Comparison of ENCODE assay signal across 19 cellular contexts in the genomic region with DNA sequence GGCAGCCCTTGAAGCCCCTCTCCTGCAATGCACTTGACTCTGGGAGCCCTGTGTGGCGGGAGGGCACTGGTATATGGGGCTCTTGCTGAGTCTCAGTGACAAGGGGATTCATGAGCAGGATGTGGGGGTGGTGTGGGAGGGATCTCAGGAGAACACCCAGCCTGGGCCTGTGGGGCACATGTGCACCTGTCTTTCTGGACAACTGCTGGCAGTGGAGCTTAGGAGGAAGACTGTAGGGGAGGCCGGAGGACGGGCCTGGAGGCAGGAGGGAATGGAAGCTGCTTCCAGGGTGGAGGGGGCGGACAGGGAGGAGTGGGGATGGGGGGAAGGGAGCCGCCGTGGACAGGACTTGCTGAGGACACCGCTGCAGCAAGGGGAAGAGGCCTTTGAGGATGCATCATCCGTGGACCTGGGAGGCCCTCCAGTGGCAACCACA. TPM values are rescaled to one million over a fixed set of nuclear protein-coding genes. Genes with fewer than 3 reads are reported as not detected.
DNase-seq lines count a peak whose midpoint lies in the region; ATAC-seq, FAIRE-seq and TF ChIP-seq lines count a peak whose summit lies in the region.
"Had no signal": no experiment of that assay in that cellular context is flagged by ENCODE, and none has a peak within 500 bp of the region (broad histone marks: within the 10 kb centered on the region; RNA-seq: fewer than 3 reads in every experiment).

No MANE protein-coding gene starts in this region.

- no peaks in the 10 kb centered on the region for H3K36me3 Mint-ChIP-seq in natural killer cell treated with Interleukin-12 subunit alpha and Interleukin-12 subunit beta and Interleukin-15 and Interleukin-18, amount 100 ng/mL, for 72 hours
- no peaks in the 10 kb centered on the region for H3K36me3 Mint-ChIP-seq in natural killer cell
- H3K36me3 Mint-ChIP-seq in osteocyte (ENCODE audit: unreplicated experiment), result no peaks in the 10 kb centered on the region
- H3K36me3 Mint-ChIP-seq: CD14-positive monocyte, IgD-negative memory B cell had no signal

- ATAC-seq in natural killer cell treated with Interleukin-12 subunit alpha and Interleukin-12 subunit beta and Interleukin-15 and Interleukin-18, amount 100 ng/mL, for 72 hours, result no peak
- ATAC-seq in natural killer cell (no peak), HG02610 (IDR thresholded peaks at IDR 0.05; ENCODE audit: unreplicated experiment) (no peak)
- ATAC-seq: GM23338 had no signal

- H3K27ac Mint-ChIP-seq in natural killer cell treated with Interleukin-12 subunit alpha and Interleukin-12 subunit beta and Interleukin-15 and Interleukin-18, amount 100 ng/mL, for 72 hours, result no peak overlapping the region
- H3K27ac Mint-ChIP-seq in natural killer cell (no peak overlapping the region), osteocyte (ENCODE audit: unreplicated experiment) (no peak overlapping the region)
- H3K27ac Mint-ChIP-seq: GM23338, HFFc6, IgD-negative memory B cell had no signal

- no peaks in the 10 kb centered on the region for H3K27me3 Mint-ChIP-seq in natural killer cell treated with Interleukin-12 subunit alpha and Interleukin-12 subunit beta and Interleukin-15 and Interleukin-18, amount 100 ng/mL, for 72 hours
- H3K27me3 Mint-ChIP-seq in natural killer cell (ENCODE audit: low read depth in 2 of 2) (no peaks in the 10 kb centered on the region), osteocyte (ENCODE audit: unreplicated experiment) (no peaks in the 10 kb centered on the region)
- H3K27me3 Mint-ChIP-seq: IgD-negative memory B cell had no signal

- intact Hi-C loops in natural killer cell (cut with micrococcal nuclease), result no loop called here

- TF ChIP-seq CTCF in natural killer cell (IDR thresholded peaks at IDR 0.05), result no peak
- no peak for TF ChIP-seq CTCF in osteocyte (IDR thresholded peaks at IDR 0.05)

- DNase-seq in natural killer cell treated with Interleukin-12 subunit alpha and Interleukin-12 subunit beta and Interleukin-15 and Interleukin-18, amount 100 ng/mL, for 72 hours (ENCODE audit: low spot score), result peak; percentile 13
- DNase-seq in natural killer cell (no peak), islet precursor cell (peak; percentile 41), osteocyte (ENCODE audit: extremely low spot score, unreplicated experiment) (peak; percentile 59), H54 (ENCODE audit: insufficient read length, low spot score) (no peak), urothelium cell line (ENCODE audit: low spot score) (no peak)
- DNase-seq: ACHN, AML-193, DMS 273 treated with DMSO at 0.1 percent for 48 hours, HFFc6, NCI-H187, NCI-H345, NCI-H526 treated with DMSO at 0.1 percent for 48 hours, SHP77 treated with DMSO at 0.1 percent for 48 hours had no signal

- FAIRE-seq in H54 (lab: Jason Lieb, UNC) (no peak), urothelium cell line (lab: Jason Lieb, UNC) (no peak)
- FAIRE-seq: GM12892 had no signal

- H3K4me1 Mint-ChIP-seq in natural killer cell treated with Interleukin-12 subunit alpha and Interleukin-12 subunit beta and Interleukin-15 and Interleukin-18, amount 100 ng/mL, for 72 hours (ENCODE audit: low read depth in 2 of 2), result peaks cover 0 to 4% of the 10 kb centered on the region in 2 donors
- H3K4me1 Mint-ChIP-seq in natural killer cell, result no peaks in the 10 kb centered on the region
- no peaks in the 10 kb centered on the region for H3K4me1 Mint-ChIP-seq in osteocyte (ENCODE audit: unreplicated experiment)
- H3K4me1 Mint-ChIP-seq: CD14-positive monocyte, GM23338, IgD-negative memory B cell had no signal

- TF ChIP-seq POLR2A in H54 (IDR thresholded peaks at IDR 0.05; ENCODE audit: low read depth, low read length), result no peak

- no peak overlapping the region for H3K4me3 Mint-ChIP-seq in natural killer cell treated with Interleukin-12 subunit alpha and Interleukin-12 subunit beta and Interleukin-15 and Interleukin-18, amount 100 ng/mL, for 72 hours
- H3K4me3 Mint-ChIP-seq in natural killer cell, result no peak overlapping the region
- H3K4me3 Mint-ChIP-seq in osteocyte (ENCODE audit: unreplicated experiment), result no peak overlapping the region
- H3K4me3 Mint-ChIP-seq: CD14-positive monocyte, GM23338, HFFc6, IgD-negative memory B cell had no signal

- H3K9me3 Mint-ChIP-seq in natural killer cell treated with Interleukin-12 subunit alpha and Interleukin-12 subunit beta and Interleukin-15 and Interleukin-18, amount 100 ng/mL, for 72 hours, result no peaks in the 10 kb centered on the region
- H3K9me3 Mint-ChIP-seq in natural killer cell (no peaks in the 10 kb centered on the region), osteocyte (ENCODE audit: unreplicated experiment) (no peaks in the 10 kb centered on the region)
- H3K9me3 Mint-ChIP-seq: GM23338, HFFc6, IgD-negative memory B cell had no signal

RNA-seq across cellular contexts. Expression of a gene that starts 10.8 kb away (rescaled TPM):
- 100 to 1,000 TPM; 114 to 161 TPM for total RNA-seq in natural killer cell treated with Interleukin-12 subunit alpha and Interleukin-12 subunit beta and Interleukin-15 and Interleukin-18, amount 100 ng/mL, for 72 hours
- 100 to 1,000 TPM; 146 to 174 (median 167) TPM for total RNA-seq in natural killer cell
- 34.6 and 39.9 TPM in 2 replicates for total RNA-seq in osteocyte

RNA-seq across cellular contexts. Expression of a gene that starts 28.6 kb away (rescaled TPM):
- 100 to 1,000 TPM in 1 of 2 donors, 10 to 100 TPM in 1; 68.3 to 113 TPM for total RNA-seq in natural killer cell treated with Interleukin-12 subunit alpha and Interleukin-12 subunit beta and Interleukin-15 and Interleukin-18, amount 100 ng/mL, for 72 hours
- total RNA-seq in natural killer cell (10 to 100 TPM; 33.6 to 44.2 (median 38.4) TPM), osteocyte (60.4 and 66.6 TPM in 2 replicates)

RNA-seq across cellular contexts. Expression of a gene that starts 54.0 kb away (rescaled TPM):
- total RNA-seq in natural killer cell treated with Interleukin-12 subunit alpha and Interleukin-12 subunit beta and Interleukin-15 and Interleukin-18, amount 100 ng/mL, for 72 hours, result 10 to 100 TPM; 91.2 to 93.3 TPM
- total RNA-seq in natural killer cell (10 to 100 TPM; 21.1 to 32.5 (median 30.8) TPM), osteocyte (39.7 and 41.1 TPM in 2 replicates)

Comparison
In these comparisons a context has a peak if more than half of its experiments do, and no peak if none do; other contexts are left out.
1. DNase-seq: peak in natural killer cell treated with Interleukin-12 subunit alpha and Interleukin-12 subunit beta and Interleukin-15 and Interleukin-18, amount 100 ng/mL, for 72 hours (single experiment), islet precursor cell (single experiment) and osteocyte (single experiment); none in natural killer cell (single experiment), H54 (single experiment) and urothelium cell line (single experiment).